21 cellular contexts compared by ENCODE assay signal in the genomic region with DNA sequence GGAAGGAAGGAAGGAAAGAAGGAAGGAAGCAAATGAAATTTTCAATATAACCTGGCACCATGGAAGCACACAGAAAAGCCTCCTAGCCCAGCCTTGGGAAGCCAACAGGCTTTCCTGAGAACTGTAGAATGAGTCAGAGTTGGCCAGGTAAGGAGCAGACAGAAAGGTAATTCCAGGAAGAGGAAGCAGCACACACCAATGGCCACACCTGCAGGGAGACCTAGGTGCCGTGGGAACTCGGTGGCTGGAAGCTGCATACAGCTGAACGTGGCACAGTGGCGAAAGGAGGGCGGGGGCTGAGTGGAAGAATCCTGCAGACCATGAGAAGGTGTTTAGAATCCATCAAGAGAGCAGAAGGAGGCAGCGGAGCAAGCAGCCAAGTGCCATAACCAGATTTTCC.
DNase-seq lines count a peak whose midpoint lies in the region; ATAC-seq and TF ChIP-seq lines count a peak whose summit lies in the region.
"Had no signal": no experiment of that assay in that cellular context is flagged by ENCODE, and none has a peak within 500 bp of the region (broad histone marks: within the 10 kb centered on the region; RNA-seq: fewer than 3 reads in every experiment).

No MANE protein-coding gene starts in this region.

- intact Hi-C loops in MCF 10A (cut with micrococcal nuclease) = no loop called here
- intact Hi-C loops in breast epithelium (cut with DNase I; ENCODE audit: low total_unique reads) = no loop called here
- intact Hi-C loops in mucosa of descending colon (cut with DNase I, micrococcal nuclease) = no loop called here

- H3K36me3 ChIP-seq in breast epithelium (no peaks in the 10 kb centered on the region), mucosa of descending colon (ENCODE audit: low read depth) (no peaks in the 10 kb centered on the region)
- H3K36me3 ChIP-seq: BE2C had no signal

- no TSS peak for BruUV-seq in MCF 10A (replicated peaks; lab: Mats Ljungman, UMichigan)

- no peaks in the 10 kb centered on the region for H3K36me3 Mint-ChIP-seq in MCF 10A (ENCODE audit: insufficient read depth, unreplicated experiment)
- H3K36me3 Mint-ChIP-seq: CD4-positive, alpha-beta memory T cell had no signal

- no peak for TF ChIP-seq POLR2A in breast epithelium (IDR thresholded peaks at IDR 0.05)

- H3K4me3 Mint-ChIP-seq in MCF 10A (ENCODE audit: unreplicated experiment) = no peak overlapping the region
- H3K4me3 Mint-ChIP-seq: CD4-positive, alpha-beta memory T cell; HFFc6 had no signal

- CTCF ChIA-PET in MCF 10A (lab: Yijun Ruan, JAX) = interaction anchor here (0.6 kb wide), 1 partner anchor 337 kb away, joined by 3 read pairs; no protein-coding TSS in a partner anchor

- H3K9me3 Mint-ChIP-seq in MCF 10A (ENCODE audit: unreplicated experiment) = no peaks in the 10 kb centered on the region
- H3K9me3 Mint-ChIP-seq: CD4-positive, alpha-beta memory T cell; HFFc6 had no signal

- H3K27ac Mint-ChIP-seq in MCF 10A (ENCODE audit: low read depth, unreplicated experiment) = no peak overlapping the region
- H3K27ac Mint-ChIP-seq: HFFc6 had no signal

- no peaks in the 10 kb centered on the region for H3K27me3 ChIP-seq in breast epithelium
- H3K27me3 ChIP-seq: BE2C had no signal

- ATAC-seq in mucosa of descending colon = peak; percentile 89
- ATAC-seq: HepG2 had no signal

- no peak overlapping the region for H3K27ac ChIP-seq in breast epithelium
- H3K27ac ChIP-seq in epithelial cell of prostate = peak overlapping the region; percentile 36

- no peak overlapping the region for H3K4me3 ChIP-seq in breast epithelium
- H3K4me3 ChIP-seq in mucosa of descending colon = no peak overlapping the region

- H3K9me3 ChIP-seq in breast epithelium = no peaks in the 10 kb centered on the region
- no peaks in the 10 kb centered on the region for H3K9me3 ChIP-seq in mucosa of descending colon
- H3K9me3 ChIP-seq: BE2C had no signal

- H3K27me3 Mint-ChIP-seq in MCF 10A (ENCODE audit: insufficient read depth, unreplicated experiment) = no peaks in the 10 kb centered on the region
- H3K27me3 Mint-ChIP-seq: CD4-positive, alpha-beta memory T cell had no signal

- DNase-seq in MCF 10A (ENCODE audit: unreplicated experiment) (peak; percentile 57), breast epithelium (ENCODE audit: low spot score in 2 of 2) (no peak), epithelial cell of prostate (ENCODE audit: low read depth, low spot score) (peak; percentile 41), mucosa of descending colon (peak; percentile 42 to 68 (median 57)), NCI-H2107 treated with DMSO at 0.1 percent for 48 hours (lab: John Stamatoyannopoulos, UW; ENCODE audit: unreplicated experiment) (no peak), mucosa of gallbladder (ENCODE audit: low spot score) (no peak), glomerular visceral epithelial cell (ENCODE audit: extremely low spot score) (no peak)
- DNase-seq in stimulated activated CD8-positive, alpha-beta memory T cell treated with anti-CD3 and anti-CD28 coated beads, Interleukin-4, amount 100 ng/mL, for 48 hours = no peak
- DNase-seq: 8988T; BE2C; CD4-positive, alpha-beta memory T cell; DND-41; GF-D8; HFFc6; KG1; NCI-H1048; NCI-H1436 treated with DMSO at 0.1 percent for 48 hours; NCI-H2029 treated with DMSO at 0.1 percent for 48 hours; NCI-H510A; NCI-H774 had no signal

- H3K4me1 Mint-ChIP-seq in MCF 10A (ENCODE audit: insufficient read depth, unreplicated experiment) = peaks cover 23% of the 10 kb centered on the region
- H3K4me1 Mint-ChIP-seq: CD4-positive, alpha-beta memory T cell had no signal

- TF ChIP-seq CTCF in MCF 10A (IDR thresholded peaks at IDR 0.05; ENCODE audit: unreplicated experiment) = no peak
- no peak for TF ChIP-seq CTCF in breast epithelium (IDR thresholded peaks at IDR 0.05)
- TF ChIP-seq CTCF in mucosa of descending colon (IDR thresholded peaks at IDR 0.05) = no peak

- H3K4me1 ChIP-seq in breast epithelium = no peaks in the 10 kb centered on the region
- peaks cover 6% of the 10 kb centered on the region for H3K4me1 ChIP-seq in mucosa of descending colon (ENCODE audit: low read depth)
- H3K4me1 ChIP-seq: BE2C had no signal

- POLR2A ChIA-PET in MCF 10A (lab: Yijun Ruan, JAX) = interaction anchor here (1.5 kb wide), 1 partner anchor 76 kb away, joined by 3 read pairs; no protein-coding TSS in a partner anchor

Comparison
In these comparisons a context has a peak if more than half of its experiments do, and no peak if none do; other contexts are left out.
1. DNase-seq: peak in MCF 10A (single experiment), epithelial cell of prostate (single experiment) and mucosa of descending colon (3 of 3); none in breast epithelium (0 of 2), NCI-H2107 treated with DMSO at 0.1 percent for 48 hours (single experiment), mucosa of gallbladder (single experiment), stimulated activated CD8-positive, alpha-beta memory T cell treated with anti-CD3 and anti-CD28 coated beads, Interleukin-4, amount 100 ng/mL, for 48 hours (single experiment) and glomerular visceral epithelial cell (single experiment).